In genomic region chr6:78835817-78836216, GRCh38 we compare ENCODE assay signal across 9 cellular contexts. TPM values are rescaled to one million over a fixed set of nuclear protein-coding genes. Genes with fewer than 3 reads are reported as not detected.
DNase-seq lines count a peak whose midpoint lies in the region; ATAC-seq and TF ChIP-seq lines count a peak whose summit lies in the region.
"Had no signal": no experiment of that assay in that cellular context is flagged by ENCODE, and none has a peak within 500 bp of the region (broad histone marks: within the 10 kb centered on the region; RNA-seq: fewer than 3 reads in every experiment).

No MANE protein-coding gene starts in this region.

- no peaks in the 10 kb centered on the region for H3K79me2 ChIP-seq in Loucy (ENCODE audit: insufficient read depth, low read length)

- H3K27me3 ChIP-seq in Loucy (ENCODE audit: insufficient read depth, low read length, poor library complexity, severe bottlenecking) = no peaks in the 10 kb centered on the region

- DNase-seq in ELR (ENCODE audit: low read depth) (peak; percentile 26), astrocyte of the spinal cord (ENCODE audit: low read depth, low spot score) (no peak)
- no peak for DNase-seq in activated CD8-positive, alpha-beta memory T cell treated with anti-CD3 and anti-CD28 coated beads, Interleukin-2, amount 50 U/mL, for 48 hours
- DNase-seq: activated CD4-positive, alpha-beta T cell treated with anti-CD3 and anti-CD28 coated beads for 4 hours had no signal

- no peaks in the 10 kb centered on the region for H4K20me1 ChIP-seq in Loucy (ENCODE audit: insufficient read depth, low read length, poor library complexity, severe bottlenecking)

- no peaks in the 10 kb centered on the region for H3K9me3 ChIP-seq in Loucy (ENCODE audit: insufficient read depth, low read depth, low read length)

- H3F3A ChIP-seq in Loucy (ENCODE audit: low read depth) = no peaks in the 10 kb centered on the region

- no peak overlapping the region for H3K9ac ChIP-seq in Loucy (ENCODE audit: low read depth, low read length, poor library complexity, severe bottlenecking)

- no peaks in the 10 kb centered on the region for H3K9me2 ChIP-seq in Loucy (replicated peaks; ENCODE audit: low read depth, low read length)

- peak; percentile 31; the same call in 1 of the 2 replicates for TF ChIP-seq CTCF in Loucy (conservative IDR thresholded peaks at IDR 0.05; ENCODE audit: low read length)
- TF ChIP-seq CTCF in astrocyte of the spinal cord (IDR thresholded peaks at IDR 0.05; ENCODE audit: low read depth, low read length) = peak; percentile 8
- peak; percentile 22 to 48 (median 39) for TF ChIP-seq CTCF in nephron (IDR thresholded peaks at IDR 0.05; ENCODE audit: unreplicated experiment in 3 of 3)

- H3K4me3 Mint-ChIP-seq in nephron = no peak overlapping the region

- no peaks in the 10 kb centered on the region for H3K9me3 Mint-ChIP-seq in nephron

- no peaks in the 10 kb centered on the region for H3K36me3 ChIP-seq in Loucy (ENCODE audit: insufficient read depth, low read length)

- ATAC-seq in GM19324 (IDR thresholded peaks at IDR 0.05; ENCODE audit: low FRiP score, unreplicated experiment) (no peak), esophagus mucosa (no peak), HG03439 (IDR thresholded peaks at IDR 0.05; ENCODE audit: unreplicated experiment) (no peak)

- H3K36me3 Mint-ChIP-seq in nephron (ENCODE audit: low read depth) = no peaks in the 10 kb centered on the region

- H3K27ac Mint-ChIP-seq in nephron = no peak overlapping the region

- H3K4me1 Mint-ChIP-seq in nephron = peaks cover 12% of the 10 kb centered on the region

- no peak overlapping the region for H2AFZ ChIP-seq in Loucy (ENCODE audit: low read length)

- H3K27me3 Mint-ChIP-seq in nephron (ENCODE audit: low read depth) = no peaks in the 10 kb centered on the region

- H3K4me2 ChIP-seq in Loucy (ENCODE audit: low read depth, low read length, poor library complexity, severe bottlenecking) = no peak overlapping the region

- in situ Hi-C loops in astrocyte of the spinal cord (cut with HindIII; ENCODE audit: low sequenced_read_pairs) = no loop called here

- no peaks in the 10 kb centered on the region for H3K4me1 ChIP-seq in Loucy (ENCODE audit: insufficient read depth, low read length, poor library complexity, severe bottlenecking)

- H3K4me3 ChIP-seq in Loucy (ENCODE audit: low read length, poor library complexity, severe bottlenecking) (no peak overlapping the region), astrocyte of the spinal cord (ENCODE audit: low read depth, low read length) (no peak overlapping the region)

RNA-seq across cellular contexts. Expression of gene IRAK1BP1, which starts 31.5 kb away (rescaled TPM):
- 2.7 TPM for total RNA-seq in esophagus mucosa
